In genomic region chr9:82489579-82489915, GRCh38 we compare ENCODE assay signal across 14 cellular contexts.
DNase-seq lines count a peak whose midpoint lies in the region; ATAC-seq and TF ChIP-seq lines count a peak whose summit lies in the region.
"Had no signal": no experiment of that assay in that cellular context is flagged by ENCODE, and none has a peak within 500 bp of the region (broad histone marks: within the 10 kb centered on the region; RNA-seq: fewer than 3 reads in every experiment).

No MANE protein-coding gene starts in this region.

- POLR2A ChIA-PET in naive thymus-derived CD4-positive, alpha-beta T cell (lab: Charles Lee): no interaction called here

- H3K4me3 ChIP-seq in breast epithelium (peak overlapping the region in 1 of 3 donors; percentile 1), prostate gland (no peak overlapping the region)
- no peak overlapping the region for H3K4me3 ChIP-seq in naive thymus-derived CD4-positive, alpha-beta T cell (ENCODE audit: low read length)
- H3K4me3 ChIP-seq: skin epidermis, tibial nerve had no signal

- H3K27ac Mint-ChIP-seq in naive thymus-derived CD4-positive, alpha-beta T cell: no peak overlapping the region
- H3K27ac Mint-ChIP-seq in activated naive CD4-positive, alpha-beta T cell treated with anti-CD3 and anti-CD28 coated beads for 36 hours: no peak overlapping the region

- H3K27ac ChIP-seq in breast epithelium: peak overlapping the region; percentile 62 to 72
- peak overlapping the region; percentile 19 to 58 for H3K27ac ChIP-seq in prostate gland
- H3K27ac ChIP-seq in naive thymus-derived CD4-positive, alpha-beta T cell (ENCODE audit: low read depth, low read length): no peak overlapping the region

- TF ChIP-seq POLR2A in breast epithelium (IDR thresholded peaks at IDR 0.05) (no peak), prostate gland (IDR thresholded peaks at IDR 0.05) (no peak)

- H3K27me3 Mint-ChIP-seq in naive thymus-derived CD4-positive, alpha-beta T cell: no peaks in the 10 kb centered on the region
- H3K27me3 Mint-ChIP-seq in activated naive CD4-positive, alpha-beta T cell treated with anti-CD3 and anti-CD28 coated beads for 36 hours (ENCODE audit: low read depth): peaks cover 2% of the 10 kb centered on the region

- TF ChIP-seq CTCF in breast epithelium (IDR thresholded peaks at IDR 0.05) (no peak), prostate gland (IDR thresholded peaks at IDR 0.05) (no peak)

- CTCF ChIA-PET in naive thymus-derived CD4-positive, alpha-beta T cell (lab: Charles Lee): no interaction called here
- CTCF ChIA-PET in activated naive CD4-positive, alpha-beta T cell treated with anti-CD3 and anti-CD28 coated beads for 36 hours (lab: Charles Lee): no interaction called here

- H3K9me3 ChIP-seq in breast epithelium: no peaks in the 10 kb centered on the region
- no peaks in the 10 kb centered on the region for H3K9me3 ChIP-seq in prostate gland
- no peaks in the 10 kb centered on the region for H3K9me3 ChIP-seq in naive thymus-derived CD4-positive, alpha-beta T cell (ENCODE audit: control insufficient read depth in 2 of 3, low read length in 3 of 3)
- H3K9me3 ChIP-seq: tibial nerve had no signal

- peaks cover 0 to 7% (median 0%) of the 10 kb centered on the region in 11 donors for H3K9me3 Mint-ChIP-seq in naive thymus-derived CD4-positive, alpha-beta T cell
- peaks cover 3% of the 10 kb centered on the region for H3K9me3 Mint-ChIP-seq in activated naive CD4-positive, alpha-beta T cell treated with anti-CD3 and anti-CD28 coated beads for 36 hours

- H3K4me1 Mint-ChIP-seq in naive thymus-derived CD4-positive, alpha-beta T cell: no peaks in the 10 kb centered on the region
- no peaks in the 10 kb centered on the region for H3K4me1 Mint-ChIP-seq in activated naive CD4-positive, alpha-beta T cell treated with anti-CD3 and anti-CD28 coated beads for 36 hours (ENCODE audit: low read depth)

- no peak overlapping the region for H3K4me3 Mint-ChIP-seq in naive thymus-derived CD4-positive, alpha-beta T cell
- H3K4me3 Mint-ChIP-seq in activated naive CD4-positive, alpha-beta T cell treated with anti-CD3 and anti-CD28 coated beads for 36 hours: no peak overlapping the region

- H3K36me3 ChIP-seq in breast epithelium (no peaks in the 10 kb centered on the region), prostate gland (no peaks in the 10 kb centered on the region)
- no peaks in the 10 kb centered on the region for H3K36me3 ChIP-seq in naive thymus-derived CD4-positive, alpha-beta T cell (ENCODE audit: control insufficient read depth in 2 of 3, insufficient read depth in 3 of 3, low read length in 3 of 3)
- H3K36me3 ChIP-seq: tibial nerve had no signal

- peak; percentile 28 to 35 for ATAC-seq in left cardiac atrium
- no peak for ATAC-seq in naive thymus-derived CD4-positive, alpha-beta T cell

- in situ Hi-C loops in G401 (cut with HindIII; ENCODE audit: low sequenced_read_pairs): no loop called here

- peak; percentile 14 for DNase-seq in G401 (ENCODE audit: low spot score)
- DNase-seq in breast epithelium (ENCODE audit: low spot score in 2 of 2): no peak
- no peak for DNase-seq in left cardiac atrium
- DNase-seq in prostate gland (ENCODE audit: low spot score): no peak
- no peak for DNase-seq in SK-N-DZ (ENCODE audit: low spot score)
- DNase-seq in naive thymus-derived CD4-positive, alpha-beta T cell: no peak
- no peak for DNase-seq in hepatic stellate cell (ENCODE audit: low spot score)
- DNase-seq in activated naive CD4-positive, alpha-beta T cell treated with anti-CD3 and anti-CD28 coated beads for 36 hours: no peak
- DNase-seq: activated CD4-positive, CD25-positive, alpha-beta regulatory T cell treated with anti-CD3 and anti-CD28 coated beads, Interleukin-2, amount 50 U/mL, for 72 hours; DMS53; head of caudate nucleus; NCI-H1436 had no signal

- H3K4me1 ChIP-seq in breast epithelium: peaks cover 0 to 8% of the 10 kb centered on the region in 2 donors
- H3K4me1 ChIP-seq in prostate gland (replicated peaks): no peaks in the 10 kb centered on the region
- no peaks in the 10 kb centered on the region for H3K4me1 ChIP-seq in naive thymus-derived CD4-positive, alpha-beta T cell (ENCODE audit: control insufficient read depth in 2 of 2, insufficient read depth in 2 of 2, low read length in 2 of 2)

- H3K36me3 Mint-ChIP-seq in naive thymus-derived CD4-positive, alpha-beta T cell: no peaks in the 10 kb centered on the region
- H3K36me3 Mint-ChIP-seq in activated naive CD4-positive, alpha-beta T cell treated with anti-CD3 and anti-CD28 coated beads for 36 hours (ENCODE audit: low read depth): no peaks in the 10 kb centered on the region

- H3K27me3 ChIP-seq in breast epithelium (peaks cover 0 to 12% of the 10 kb centered on the region in 2 donors), prostate gland (replicated peaks; ENCODE audit: insufficient read depth) (no peaks in the 10 kb centered on the region)
- no peaks in the 10 kb centered on the region for H3K27me3 ChIP-seq in naive thymus-derived CD4-positive, alpha-beta T cell (ENCODE audit: control insufficient read depth in 2 of 2, insufficient read depth in 2 of 2, low read length in 2 of 2)
- H3K27me3 ChIP-seq: tibial nerve had no signal

- 19% methylated on average over 3 of the region's 3 CpGs for WGBS in prostate gland

- intact Hi-C loops in breast epithelium (cut with DNase I; ENCODE audit: low total_unique reads) (no loop called here), left cardiac atrium (cut with DNase I) (no loop called here), prostate gland (cut with DNase I) (no loop called here)
- intact Hi-C loops in naive thymus-derived CD4-positive, alpha-beta T cell (cut with micrococcal nuclease): no loop called here
- intact Hi-C loops in activated naive CD4-positive, alpha-beta T cell treated with anti-CD3 and anti-CD28 coated beads for 36 hours (cut with micrococcal nuclease): no loop called here
